ENCODE assay signal across 8 cellular contexts in the genomic region with DNA sequence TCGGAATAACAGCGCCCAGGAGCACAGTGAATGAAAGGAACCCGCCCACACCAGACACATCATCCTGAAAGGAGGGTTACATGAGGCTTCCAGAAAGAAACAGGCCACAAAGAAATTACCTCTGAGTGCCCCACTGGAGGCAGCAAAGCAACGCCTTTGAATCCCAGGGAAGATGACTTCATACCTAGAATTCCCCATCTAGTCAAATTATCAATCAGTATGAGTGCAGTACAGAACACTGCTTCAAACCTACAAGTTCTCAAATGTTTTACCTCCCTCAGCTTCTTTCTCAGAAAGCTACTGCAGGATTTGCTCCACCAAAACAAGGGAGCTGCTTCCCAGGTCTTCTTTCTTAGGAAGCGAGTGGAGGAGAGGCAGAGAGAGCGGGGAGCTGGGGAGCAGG.
DNase-seq lines count a peak whose midpoint lies in the region; ATAC-seq and TF ChIP-seq lines count a peak whose summit lies in the region.

No MANE protein-coding gene starts in this region.

- no peak overlapping the region for H3K27ac ChIP-seq in sigmoid colon

- no peak for TF ChIP-seq EP300 in sigmoid colon (IDR thresholded peaks at IDR 0.05)

- peaks cover 0 to 5% (median 0%) of the 10 kb centered on the region in 4 donors for H3K9me3 ChIP-seq in sigmoid colon

- H3K27me3 Mint-ChIP-seq in WTC11 (ENCODE audit: low read depth) = no peaks in the 10 kb centered on the region; the same call in 1 of the 2 replicates

- H3K36me3 Mint-ChIP-seq in WTC11 = peaks cover 13% of the 10 kb centered on the region

- POLR2A ChIA-PET in WTC11 (lab: Charles Lee) = interaction anchor here (1.6 kb wide), 1 partner anchor 140 kb away, joined by 4 read pairs; no protein-coding TSS in a partner anchor

- no peaks in the 10 kb centered on the region for H3K36me3 ChIP-seq in sigmoid colon

- in situ Hi-C loops in GM13977 (cut with MboI; ENCODE audit: low pct_unique_long_range_greater_than_20kb, low sequenced_read_pairs, unreplicated experiment) = no loop called here

- ATAC-seq in HG02678 (IDR thresholded peaks at IDR 0.05; ENCODE audit: unreplicated experiment) (peak; percentile 38), WTC11 (peak; percentile 27), HG02981 (IDR thresholded peaks at IDR 0.05; ENCODE audit: unreplicated experiment) (no peak)

- H3K4me3 ChIP-seq in sigmoid colon = no peak overlapping the region

- H3K9me3 Mint-ChIP-seq in WTC11 = peaks cover 13% of the 10 kb centered on the region

- peak overlapping the region; percentile 59; the same call in 1 of the 2 replicates for H3K27ac Mint-ChIP-seq in WTC11

- intact Hi-C loops in sigmoid colon (cut with DNase I) = no loop called here

- WGBS in sigmoid colon, 2 donors = 83 to 86% methylated on average over 6 of the region's 6 CpGs

- TF ChIP-seq CTCF in GM13977 (IDR thresholded peaks at IDR 0.05; ENCODE audit: extremely low read depth, insufficient read depth, missing control alignments) (peak; percentile 33), WTC11 (IDR thresholded peaks at IDR 0.05) (no peak), sigmoid colon (IDR thresholded peaks at IDR 0.05) (no peak)

- DNase-seq in GM13977 (ENCODE audit: low spot score) (peak; percentile 79), WTC11 (ENCODE audit: low spot score) (no peak), medulla oblongata (ENCODE audit: extremely low spot score) (peak; percentile 33), sigmoid colon (no peak), cortex of kidney (lab: John Stamatoyannopoulos, UW) (no peak), NCI-H2196 treated with DMSO at 0.1 percent for 48 hours (lab: John Stamatoyannopoulos, UW; ENCODE audit: unreplicated experiment) (no peak)

- no peak for TF ChIP-seq POLR2A in sigmoid colon (IDR thresholded peaks at IDR 0.05)

- H3K4me1 Mint-ChIP-seq in WTC11 = peaks cover 49% of the 10 kb centered on the region

- H3K27me3 ChIP-seq in sigmoid colon = no peaks in the 10 kb centered on the region

- CTCF ChIA-PET in WTC11 (lab: Charles Lee) = interaction anchor here (0.7 to 3.9 kb wide), 8 partner anchors 15 to 183 kb away, joined by 3 to 27 read pairs (median 4); no protein-coding TSS in a partner anchor

- H3K4me1 ChIP-seq in sigmoid colon = no peaks in the 10 kb centered on the region

- H3K4me3 Mint-ChIP-seq in WTC11 = no peak overlapping the region

TF ChIP-seq in WTC11, 78 proteins besides CTCF, POLR2A, EP300 and RAD21:
- TF ChIP-seq GRHL2 (CRISPR knock-in tag; IDR thresholded peaks at IDR 0.05; ENCODE audit: insufficient replicate concordance, severe bottlenecking) (no peak), ZNF263 (CRISPR knock-in tag; IDR thresholded peaks at IDR 0.05; ENCODE audit: low read depth) (no peak), MYBL2 (CRISPR knock-in tag; IDR thresholded peaks at IDR 0.05) (no peak), TEAD4 (CRISPR knock-in tag; IDR thresholded peaks at IDR 0.05) (no peak), PRRX2 (CRISPR knock-in tag; IDR thresholded peaks at IDR 0.05) (no peak), ZNF416 (CRISPR knock-in tag; IDR thresholded peaks at IDR 0.05) (no peak), ZBTB21 (CRISPR knock-in tag; IDR thresholded peaks at IDR 0.05; ENCODE audit: borderline replicate concordance) (no peak), JAZF1 (CRISPR knock-in tag; IDR thresholded peaks at IDR 0.05) (no peak)
- TF ChIP-seq, protein P1, sequence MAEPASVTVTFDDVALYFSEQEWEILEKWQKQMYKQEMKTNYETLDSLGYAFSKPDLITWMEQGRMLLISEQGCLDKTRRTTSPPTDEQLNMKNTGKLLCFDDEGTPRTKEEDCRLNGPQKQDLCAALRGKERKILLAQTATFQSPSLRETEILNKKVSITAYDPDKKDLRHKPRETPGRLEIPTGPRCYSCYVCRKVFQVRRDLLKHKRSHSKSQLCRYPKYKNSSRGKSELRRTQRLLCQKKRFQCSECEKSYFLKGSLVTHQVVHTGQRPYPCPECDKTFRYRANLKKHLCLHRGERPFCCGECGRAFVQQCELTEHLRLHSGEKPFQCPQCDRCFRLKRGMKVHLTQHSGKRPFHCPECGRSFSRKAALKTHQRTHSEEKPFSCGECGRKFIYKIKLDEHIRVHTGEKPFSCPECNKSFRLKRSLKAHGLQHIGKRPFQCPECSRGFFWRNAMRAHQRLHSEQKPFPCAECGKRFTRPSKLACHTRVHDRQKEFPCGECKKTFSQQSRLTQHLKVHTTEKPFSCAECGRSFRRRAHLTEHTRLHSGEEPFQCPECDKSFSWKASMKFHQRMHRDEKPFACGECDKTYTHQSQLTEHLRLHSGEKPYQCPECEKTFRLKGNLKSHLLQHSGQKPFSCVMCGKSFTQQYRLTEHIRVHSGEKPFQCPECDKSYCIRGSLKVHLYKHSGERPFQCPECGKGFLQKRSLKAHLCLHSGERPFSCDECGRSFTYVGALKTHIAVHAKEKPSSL (CRISPR knock-in tag; conservative IDR thresholded peaks at IDR 0.05) = no peak
- TF ChIP-seq, protein P2, sequence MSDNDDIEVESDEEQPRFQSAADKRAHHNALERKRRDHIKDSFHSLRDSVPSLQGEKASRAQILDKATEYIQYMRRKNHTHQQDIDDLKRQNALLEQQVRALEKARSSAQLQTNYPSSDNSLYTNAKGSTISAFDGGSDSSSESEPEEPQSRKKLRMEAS (CRISPR knock-in tag; IDR thresholded peaks at IDR 0.05) = no peak
- TF ChIP-seq, protein P3, sequence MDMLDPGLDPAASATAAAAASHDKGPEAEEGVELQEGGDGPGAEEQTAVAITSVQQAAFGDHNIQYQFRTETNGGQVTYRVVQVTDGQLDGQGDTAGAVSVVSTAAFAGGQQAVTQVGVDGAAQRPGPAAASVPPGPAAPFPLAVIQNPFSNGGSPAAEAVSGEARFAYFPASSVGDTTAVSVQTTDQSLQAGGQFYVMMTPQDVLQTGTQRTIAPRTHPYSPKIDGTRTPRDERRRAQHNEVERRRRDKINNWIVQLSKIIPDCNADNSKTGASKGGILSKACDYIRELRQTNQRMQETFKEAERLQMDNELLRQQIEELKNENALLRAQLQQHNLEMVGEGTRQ (CRISPR knock-in tag; IDR thresholded peaks at IDR 0.05) = no peak
- TF ChIP-seq, protein P4, sequence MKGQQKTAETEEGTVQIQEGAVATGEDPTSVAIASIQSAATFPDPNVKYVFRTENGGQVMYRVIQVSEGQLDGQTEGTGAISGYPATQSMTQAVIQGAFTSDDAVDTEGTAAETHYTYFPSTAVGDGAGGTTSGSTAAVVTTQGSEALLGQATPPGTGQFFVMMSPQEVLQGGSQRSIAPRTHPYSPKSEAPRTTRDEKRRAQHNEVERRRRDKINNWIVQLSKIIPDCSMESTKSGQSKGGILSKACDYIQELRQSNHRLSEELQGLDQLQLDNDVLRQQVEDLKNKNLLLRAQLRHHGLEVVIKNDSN (CRISPR knock-in tag; IDR thresholded peaks at IDR 0.05) = no peak
TF ChIP-seq in WTC11: peak in this region for 0.

Comparison
In these comparisons a context has a peak if more than half of its experiments do, and no peak if none do; other contexts are left out.
1. DNase-seq: peak in GM13977 (single experiment) and medulla oblongata (single experiment); none in WTC11 (single experiment), sigmoid colon (single experiment), cortex of kidney (single experiment) and NCI-H2196 treated with DMSO at 0.1 percent for 48 hours (single experiment).